ENCODE assay signal across 32 cellular contexts in genomic region chr17:66996926-66997325, GRCh38. TPM values are rescaled to one million over a fixed set of nuclear protein-coding genes. Genes with fewer than 3 reads are reported as not detected.
"Had no signal": no experiment of that assay in that cellular context is flagged by ENCODE, and none has a peak within 500 bp of the region (broad histone marks: within the 10 kb centered on the region; RNA-seq: fewer than 3 reads in every experiment).

No MANE protein-coding gene starts in this region.

- H3K4me3 Mint-ChIP-seq: mesothelial cell of epicardium; naive thymus-derived CD4-positive, alpha-beta T cell; natural killer cell treated with Interleukin-12 subunit alpha and Interleukin-12 subunit beta and Interleukin-15 and Interleukin-18, amount 100 ng/mL, for 72 hours; stimulated activated memory B cell treated with anti-CD40 and anti-IgM and Interleukin-4, amounts not matched to agents 10 μg/mL and 1 μg/mL and 100 μg/mL, for 72 hours; stimulated activated naive CD8-positive, alpha-beta T cell treated with anti-CD3 and anti-CD28 coated beads, Interleukin-15, amount 100 ng/mL, for 72 hours; type B pancreatic cell had no signal

- H3K9me3 Mint-ChIP-seq: natural killer cell treated with Interleukin-12 subunit alpha and Interleukin-12 subunit beta and Interleukin-15 and Interleukin-18, amount 100 ng/mL, for 72 hours; type B pancreatic cell had no signal

- H3K27ac Mint-ChIP-seq: mesothelial cell of epicardium; natural killer cell treated with Interleukin-12 subunit alpha and Interleukin-12 subunit beta and Interleukin-15 and Interleukin-18, amount 100 ng/mL, for 72 hours; stimulated activated memory B cell treated with anti-CD40 and anti-IgM and Interleukin-4, amounts not matched to agents 10 μg/mL and 1 μg/mL and 100 μg/mL, for 72 hours; type B pancreatic cell had no signal

- H3K4me1 Mint-ChIP-seq: mesothelial cell of epicardium; naive thymus-derived CD4-positive, alpha-beta T cell; stimulated activated memory B cell treated with anti-CD40 and anti-IgM and Interleukin-4, amounts not matched to agents 10 μg/mL and 1 μg/mL and 100 μg/mL, for 72 hours; stimulated activated naive CD8-positive, alpha-beta T cell treated with anti-CD3 and anti-CD28 coated beads, Interleukin-15, amount 100 ng/mL, for 72 hours had no signal

- FAIRE-seq: pancreas had no signal

- H3K27me3 Mint-ChIP-seq: type B pancreatic cell had no signal

- DNase-seq: heart right ventricle; islet precursor cell; left ventricle myocardium superior; lower lobe of right lung; mammary epithelial cell; mesenchymal stem cell; naive thymus-derived CD4-positive, alpha-beta T cell; nucleus accumbens; pancreas; posterior cingulate gyrus; retina; right cardiac atrium; sigmoid colon; stimulated activated CD4-positive, alpha-beta T cell treated with anti-CD3 and anti-CD28 coated beads, Interleukin-1b, Interleukin-23, amount 100 ng/mL, for 48 hours; stimulated activated CD4-positive, alpha-beta T cell treated with anti-CD3 and anti-CD28 coated beads, Interleukin-2, amount 100 ng/mL, for 48 hours; stimulated activated CD4-positive, alpha-beta T cell treated with anti-CD3 and anti-CD28 coated beads, Interleukin-4, amount 100 ng/mL, for 4 hours; stimulated activated CD8-positive, alpha-beta memory T cell treated with anti-CD3 and anti-CD28 coated beads, Interleukin-4, amount 100 ng/mL, for 48 hours; stimulated activated naive CD4-positive, alpha-beta T cell treated with Interleukin-2 at 50 U/mL for 16 hours; stimulated activated naive CD8-positive, alpha-beta T cell treated with anti-CD3 and anti-CD28 coated beads, Interleukin-15, amount 100 ng/mL, for 72 hours; substantia nigra had no signal

- H3K36me3 Mint-ChIP-seq: naive thymus-derived CD4-positive, alpha-beta T cell; natural killer cell treated with Interleukin-12 subunit alpha and Interleukin-12 subunit beta and Interleukin-15 and Interleukin-18, amount 100 ng/mL, for 72 hours; stimulated activated memory B cell treated with anti-CD40 and anti-IgM and Interleukin-4, amounts not matched to agents 10 μg/mL and 1 μg/mL and 100 μg/mL, for 72 hours had no signal

RNA-seq across cellular contexts. Expression of gene CACNG4, which starts 32.4 kb away (rescaled TPM):
- total RNA-seq: left ventricle myocardium superior; mononuclear cell; naive thymus-derived CD4-positive, alpha-beta T cell; natural killer cell treated with Interleukin-12 subunit alpha and Interleukin-12 subunit beta and Interleukin-15 and Interleukin-18, amount 100 ng/mL, for 72 hours; osteoblast had no signal
- polyA plus RNA-seq: naive thymus-derived CD4-positive, alpha-beta T cell had no signal

RNA-seq across cellular contexts. Expression of gene CACNG1, which starts 47.4 kb away (rescaled TPM):
- total RNA-seq: hepatocyte; kidney epithelial cell; left ventricle myocardium superior; lower lobe of right lung; mammary epithelial cell; mononuclear cell; naive thymus-derived CD4-positive, alpha-beta T cell; natural killer cell treated with Interleukin-12 subunit alpha and Interleukin-12 subunit beta and Interleukin-15 and Interleukin-18, amount 100 ng/mL, for 72 hours; osteoblast; pancreas; right cardiac atrium; sigmoid colon; smooth muscle cell; tibial nerve; ureter; vagina had no signal
- polyA plus RNA-seq: heart right ventricle; hepatocyte; mammary epithelial cell; naive thymus-derived CD4-positive, alpha-beta T cell; right cardiac atrium; sigmoid colon; smooth muscle cell had no signal
